Comparison of ENCODE assay signal across 26 cellular contexts in genomic region chr14:68448379-68448778, GRCh38.
A peak's percentile ranks its signal among the peaks of the same experiment; 100 is the strongest.
DNase-seq lines count a peak whose midpoint lies in the region; ATAC-seq and TF ChIP-seq lines count a peak whose summit lies in the region.
"Had no signal": no experiment of that assay in that cellular context is flagged by ENCODE, and none has a peak within 500 bp of the region (broad histone marks: within the 10 kb centered on the region; RNA-seq: fewer than 3 reads in every experiment).

No MANE protein-coding gene starts in this region.

- H3F3A ChIP-seq in GM23338 (replicated peaks; ENCODE audit: low read depth) = no peaks in the 10 kb centered on the region

- no peaks in the 10 kb centered on the region for H3K36me3 Mint-ChIP-seq in GM23338 (ENCODE audit: low read depth)
- H3K36me3 Mint-ChIP-seq: activated CD8-positive, alpha-beta memory T cell treated with anti-CD3 and anti-CD28 coated beads, Interleukin-2, amount 10 ng/mL, durations not matched to agents 7 days and 5 days; mesothelial cell of epicardium had no signal

- H3K9me3 Mint-ChIP-seq in GM23338 = no peaks in the 10 kb centered on the region
- H3K9me3 Mint-ChIP-seq: activated T-cell treated with anti-CD3 and anti-CD28 coated beads, Interleukin-2, amount 50 U/mL, for 4 hours had no signal

- peak overlapping the region; percentile 46; the same call in 1 of the 2 replicates for H3K27ac Mint-ChIP-seq in GM23338
- H3K27ac Mint-ChIP-seq: activated CD8-positive, alpha-beta memory T cell treated with anti-CD3 and anti-CD28 coated beads, Interleukin-2, amount 10 ng/mL, durations not matched to agents 7 days and 5 days; activated naive CD8-positive, alpha-beta T cell treated with anti-CD3 and anti-CD28 coated beads for 36 hours; naive thymus-derived CD8-positive, alpha-beta T cell had no signal

- peak overlapping the region; percentile 14 to 64 for H3K9ac ChIP-seq in stomach smooth muscle (ENCODE audit: low read length in 2 of 2)
- H3K9ac ChIP-seq: SK-N-SH had no signal

- H3K9me3 ChIP-seq in Peyer's patch (no peaks in the 10 kb centered on the region), muscle layer of duodenum (ENCODE audit: control insufficient read depth in 1 of 2, low read length in 2 of 2) (no peaks in the 10 kb centered on the region), stomach smooth muscle (ENCODE audit: control insufficient read depth in 2 of 2, low read length in 2 of 2) (no peaks in the 10 kb centered on the region)
- H3K9me3 ChIP-seq: colonic mucosa, heart right ventricle, SK-N-SH had no signal

- H3K27ac ChIP-seq in GM23338 (ENCODE audit: low read depth) = no peak overlapping the region
- peak overlapping the region in 3 of 4 donors; percentile 13 to 59 (median 34) for H3K27ac ChIP-seq in Peyer's patch
- peak overlapping the region; percentile 65 for H3K27ac ChIP-seq in muscle layer of duodenum (ENCODE audit: low read length)
- peak overlapping the region; percentile 88 for H3K27ac ChIP-seq in stomach smooth muscle (ENCODE audit: low read length)
- H3K27ac ChIP-seq: colonic mucosa, epithelial cell of prostate, heart right ventricle, PC-9 had no signal

- H2AFZ ChIP-seq in GM23338 = no peak overlapping the region
- H2AFZ ChIP-seq: PC-9 had no signal

- no peak for ATAC-seq in GM23338
- ATAC-seq: activated CD8-positive, alpha-beta memory T cell treated with anti-CD3 and anti-CD28 coated beads, Interleukin-2, amount 10 ng/mL, durations not matched to agents 7 days and 5 days; activated T-cell treated with anti-CD3 and anti-CD28 coated beads, Interleukin-2, amount 50 U/mL, for 4 hours; heart right ventricle; naive thymus-derived CD8-positive, alpha-beta T cell; Right ventricle myocardium inferior had no signal

- no peak overlapping the region for H3K4me3 Mint-ChIP-seq in GM23338
- H3K4me3 Mint-ChIP-seq: activated CD8-positive, alpha-beta memory T cell treated with anti-CD3 and anti-CD28 coated beads, Interleukin-2, amount 10 ng/mL, durations not matched to agents 7 days and 5 days; activated naive CD8-positive, alpha-beta T cell treated with anti-CD3 and anti-CD28 coated beads for 36 hours; activated T-cell treated with anti-CD3 and anti-CD28 coated beads, Interleukin-2, amount 50 U/mL, for 4 hours; mesothelial cell of epicardium; naive thymus-derived CD8-positive, alpha-beta T cell had no signal

- DNase-seq in GM23338 (ENCODE audit: low spot score) = no peak
- DNase-seq in Peyer's patch = no peak
- DNase-seq in AG08396 (ENCODE audit: low spot score) = no peak
- DNase-seq in DMS 273 (lab: John Stamatoyannopoulos, UW; ENCODE audit: unreplicated experiment) = no peak
- DNase-seq in amygdala (lab: John Stamatoyannopoulos, UW) = no peak
- DNase-seq: activated CD4-positive, CD25-positive, alpha-beta regulatory T cell; activated CD8-positive, alpha-beta memory T cell treated with anti-CD3 and anti-CD28 coated beads, Interleukin-2, amount 10 ng/mL, durations not matched to agents 7 days and 5 days; activated gamma-delta T cell; activated naive CD8-positive, alpha-beta T cell treated with anti-CD3 and anti-CD28 coated beads for 36 hours; activated T-cell treated with anti-CD3 and anti-CD28 coated beads, Interleukin-2, amount 50 U/mL, for 4 hours; colonic mucosa; effector CD8-positive, alpha-beta T cell; heart right ventricle; naive thymus-derived CD8-positive, alpha-beta T cell; NCI-H2081; NCI-H2227 treated with DMSO at 0.1 percent for 48 hours; NCI-H69; PC-9; SK-N-SH; small intestine; stimulated activated naive CD4-positive, alpha-beta T cell had no signal

- H3K9me2 ChIP-seq in GM23338 (ENCODE audit: insufficient read depth) = no peaks in the 10 kb centered on the region; the same call in 1 of the 2 replicates
- H3K9me2 ChIP-seq: SK-N-SH had no signal

- H3K79me2 ChIP-seq in GM23338 (replicated peaks; ENCODE audit: insufficient read depth) = no peaks in the 10 kb centered on the region

- no peaks in the 10 kb centered on the region for H3K36me3 ChIP-seq in GM23338 (ENCODE audit: insufficient read depth)
- H3K36me3 ChIP-seq in Peyer's patch = no peaks in the 10 kb centered on the region
- no peaks in the 10 kb centered on the region for H3K36me3 ChIP-seq in muscle layer of duodenum (ENCODE audit: control insufficient read depth in 1 of 2, insufficient read depth in 2 of 2, low read length in 2 of 2)
- H3K36me3 ChIP-seq in stomach smooth muscle (ENCODE audit: control insufficient read depth in 2 of 2, insufficient read depth in 2 of 2, low read length in 2 of 2) = no peaks in the 10 kb centered on the region
- H3K36me3 ChIP-seq: colonic mucosa, heart right ventricle had no signal

- TF ChIP-seq CTCF in GM23338 (conservative IDR thresholded peaks at IDR 0.05; ENCODE audit: low read depth in 2 of 2) (no peak), Peyer's patch (IDR thresholded peaks at IDR 0.05) (no peak)

- 0 out of 2 replicates have a peak overlapping the region, but pooled peaks have one; percentile 54 for H3K4me2 ChIP-seq in GM23338
- H3K4me2 ChIP-seq: PC-9, SK-N-SH had no signal

- H3K4me1 ChIP-seq in GM23338 (ENCODE audit: insufficient read depth) (peaks cover 30% of the 10 kb centered on the region), Peyer's patch (peaks cover 0 to 18% (median 0%) of the 10 kb centered on the region in 4 donors), muscle layer of duodenum (ENCODE audit: control insufficient read depth in 1 of 2, insufficient read depth in 2 of 2, low read length in 2 of 2) (peaks cover 5 to 22% of the 10 kb centered on the region in 2 donors), stomach smooth muscle (ENCODE audit: control insufficient read depth, insufficient read depth, low read length) (peaks cover 33% of the 10 kb centered on the region)
- H3K4me1 ChIP-seq: colonic mucosa had no signal

- H3K27me3 Mint-ChIP-seq in GM23338 (ENCODE audit: insufficient read depth, low read depth, poor library complexity) = peaks cover 10% of the 10 kb centered on the region
- H3K27me3 Mint-ChIP-seq: activated CD8-positive, alpha-beta memory T cell treated with anti-CD3 and anti-CD28 coated beads, Interleukin-2, amount 10 ng/mL, durations not matched to agents 7 days and 5 days; activated naive CD8-positive, alpha-beta T cell treated with anti-CD3 and anti-CD28 coated beads for 36 hours; naive thymus-derived CD8-positive, alpha-beta T cell had no signal

- no peak overlapping the region for H3K4me3 ChIP-seq in GM23338
- no peak overlapping the region for H3K4me3 ChIP-seq in Peyer's patch
- H3K4me3 ChIP-seq in muscle layer of duodenum (ENCODE audit: low read depth in 1 of 2, low read length in 2 of 2) = peak overlapping the region in 1 of 2 donors; percentile 1
- no peak overlapping the region for H3K4me3 ChIP-seq in stomach smooth muscle (ENCODE audit: low read length in 2 of 2)
- H3K4me3 ChIP-seq: colonic mucosa, heart right ventricle, PC-9 had no signal

- no peak for TF ChIP-seq POLR2A in Peyer's patch (IDR thresholded peaks at IDR 0.05)

- H4K20me1 ChIP-seq in GM23338 (replicated peaks; ENCODE audit: insufficient read depth) = no peaks in the 10 kb centered on the region

- peaks cover 32% of the 10 kb centered on the region for H3K4me1 Mint-ChIP-seq in GM23338
- H3K4me1 Mint-ChIP-seq: activated CD8-positive, alpha-beta memory T cell treated with anti-CD3 and anti-CD28 coated beads, Interleukin-2, amount 10 ng/mL, durations not matched to agents 7 days and 5 days had no signal

- no peaks in the 10 kb centered on the region for H3K27me3 ChIP-seq in GM23338 (ENCODE audit: insufficient read depth)
- H3K27me3 ChIP-seq in Peyer's patch = no peaks in the 10 kb centered on the region
- no peaks in the 10 kb centered on the region for H3K27me3 ChIP-seq in muscle layer of duodenum (ENCODE audit: low read depth, low read length)
- no peaks in the 10 kb centered on the region for H3K27me3 ChIP-seq in stomach smooth muscle (ENCODE audit: control insufficient read depth in 1 of 2, insufficient read depth in 2 of 2, low read length in 2 of 2)
- H3K27me3 ChIP-seq: colonic mucosa, heart right ventricle had no signal

TF ChIP-seq in GM23338, 12 proteins besides CTCF, POLR2A, EP300 and RAD21 (continues in another document):
- TF ChIP-seq NANOG (IDR thresholded peaks at IDR 0.05; ENCODE audit: borderline replicate concordance) (no peak), ZNF331 (CRISPR knock-in tag; IDR thresholded peaks at IDR 0.05; ENCODE audit: low read depth) (no peak), JUNB (IDR thresholded peaks at IDR 0.05; ENCODE audit: unreplicated experiment) (no peak), ZNF114 (CRISPR knock-in tag; IDR thresholded peaks at IDR 0.05) (no peak), CREB1 (CRISPR knock-in tag; IDR thresholded peaks at IDR 0.05; ENCODE audit: low read depth) (no peak), EZH2phosphoT487 (IDR thresholded peaks at IDR 0.05; ENCODE audit: unreplicated experiment) (no peak)
- TF ChIP-seq, protein P1, sequence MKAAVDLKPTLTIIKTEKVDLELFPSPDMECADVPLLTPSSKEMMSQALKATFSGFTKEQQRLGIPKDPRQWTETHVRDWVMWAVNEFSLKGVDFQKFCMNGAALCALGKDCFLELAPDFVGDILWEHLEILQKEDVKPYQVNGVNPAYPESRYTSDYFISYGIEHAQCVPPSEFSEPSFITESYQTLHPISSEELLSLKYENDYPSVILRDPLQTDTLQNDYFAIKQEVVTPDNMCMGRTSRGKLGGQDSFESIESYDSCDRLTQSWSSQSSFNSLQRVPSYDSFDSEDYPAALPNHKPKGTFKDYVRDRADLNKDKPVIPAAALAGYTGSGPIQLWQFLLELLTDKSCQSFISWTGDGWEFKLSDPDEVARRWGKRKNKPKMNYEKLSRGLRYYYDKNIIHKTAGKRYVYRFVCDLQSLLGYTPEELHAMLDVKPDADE (IDR thresholded peaks at IDR 0.05) = no peak
